In the genomic region with DNA sequence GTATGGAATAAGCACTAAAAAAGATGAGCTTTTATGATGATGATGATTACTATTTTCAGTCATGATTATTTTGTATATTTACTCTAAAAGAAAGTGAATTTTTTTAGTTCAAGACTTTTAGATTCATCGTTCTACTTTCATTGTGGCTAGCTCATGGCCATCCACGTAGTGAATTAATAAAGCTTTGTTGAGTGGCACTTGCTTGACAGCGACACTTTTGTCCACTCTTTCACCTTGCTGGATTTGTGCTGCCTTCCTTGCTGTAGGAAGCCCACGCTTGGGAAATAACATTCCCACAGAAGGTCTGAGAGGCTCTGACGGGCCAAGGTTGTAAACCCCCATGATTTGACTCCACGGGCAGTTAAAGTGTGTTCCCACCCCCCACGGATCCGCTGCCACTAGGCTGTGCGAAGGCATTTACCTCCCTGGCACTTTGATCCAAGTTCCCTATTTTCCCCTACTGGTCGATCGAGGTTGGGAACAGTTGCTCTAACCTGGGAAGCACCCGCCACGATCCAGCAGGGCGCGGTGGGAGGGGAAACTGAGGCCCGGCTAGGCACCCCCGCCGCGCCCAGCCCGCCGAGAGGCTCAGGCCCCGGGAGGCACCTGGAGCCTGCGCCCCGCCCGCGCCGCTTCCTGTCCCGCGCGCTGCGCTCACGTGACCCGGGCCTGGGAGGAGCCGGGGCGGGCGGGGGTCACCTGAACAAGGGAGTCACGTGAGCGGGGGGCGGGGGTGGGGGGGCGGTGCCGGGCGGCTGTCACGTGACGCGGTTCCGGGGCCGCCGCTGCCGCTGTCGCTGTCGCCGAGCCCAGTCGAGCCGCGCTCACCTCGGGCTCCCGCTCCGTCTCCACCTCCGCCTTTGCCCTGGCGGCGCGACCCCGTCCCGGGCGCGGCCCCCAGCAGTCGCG, we compare ENCODE assay signal across 8 cellular contexts. TPM values are rescaled to one million over a fixed set of nuclear protein-coding genes. Genes with fewer than 3 reads are reported as not detected.
DNase-seq lines count a peak whose midpoint lies in the region; ATAC-seq lines count a peak whose summit lies in the region.

A gene with protein sequence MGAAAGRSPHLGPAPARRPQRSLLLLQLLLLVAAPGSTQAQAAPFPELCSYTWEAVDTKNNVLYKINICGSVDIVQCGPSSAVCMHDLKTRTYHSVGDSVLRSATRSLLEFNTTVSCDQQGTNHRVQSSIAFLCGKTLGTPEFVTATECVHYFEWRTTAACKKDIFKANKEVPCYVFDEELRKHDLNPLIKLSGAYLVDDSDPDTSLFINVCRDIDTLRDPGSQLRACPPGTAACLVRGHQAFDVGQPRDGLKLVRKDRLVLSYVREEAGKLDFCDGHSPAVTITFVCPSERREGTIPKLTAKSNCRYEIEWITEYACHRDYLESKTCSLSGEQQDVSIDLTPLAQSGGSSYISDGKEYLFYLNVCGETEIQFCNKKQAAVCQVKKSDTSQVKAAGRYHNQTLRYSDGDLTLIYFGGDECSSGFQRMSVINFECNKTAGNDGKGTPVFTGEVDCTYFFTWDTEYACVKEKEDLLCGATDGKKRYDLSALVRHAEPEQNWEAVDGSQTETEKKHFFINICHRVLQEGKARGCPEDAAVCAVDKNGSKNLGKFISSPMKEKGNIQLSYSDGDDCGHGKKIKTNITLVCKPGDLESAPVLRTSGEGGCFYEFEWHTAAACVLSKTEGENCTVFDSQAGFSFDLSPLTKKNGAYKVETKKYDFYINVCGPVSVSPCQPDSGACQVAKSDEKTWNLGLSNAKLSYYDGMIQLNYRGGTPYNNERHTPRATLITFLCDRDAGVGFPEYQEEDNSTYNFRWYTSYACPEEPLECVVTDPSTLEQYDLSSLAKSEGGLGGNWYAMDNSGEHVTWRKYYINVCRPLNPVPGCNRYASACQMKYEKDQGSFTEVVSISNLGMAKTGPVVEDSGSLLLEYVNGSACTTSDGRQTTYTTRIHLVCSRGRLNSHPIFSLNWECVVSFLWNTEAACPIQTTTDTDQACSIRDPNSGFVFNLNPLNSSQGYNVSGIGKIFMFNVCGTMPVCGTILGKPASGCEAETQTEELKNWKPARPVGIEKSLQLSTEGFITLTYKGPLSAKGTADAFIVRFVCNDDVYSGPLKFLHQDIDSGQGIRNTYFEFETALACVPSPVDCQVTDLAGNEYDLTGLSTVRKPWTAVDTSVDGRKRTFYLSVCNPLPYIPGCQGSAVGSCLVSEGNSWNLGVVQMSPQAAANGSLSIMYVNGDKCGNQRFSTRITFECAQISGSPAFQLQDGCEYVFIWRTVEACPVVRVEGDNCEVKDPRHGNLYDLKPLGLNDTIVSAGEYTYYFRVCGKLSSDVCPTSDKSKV (N-terminal part only) (plus strand): TSS at position 788 of the 909 bp plus-strand sequence. CDS start 165 bp downstream, outside the sequence.

- peaks cover 32% of the 10 kb centered on the region for H3K4me1 ChIP-seq in HUES48 (ENCODE audit: control insufficient read depth, insufficient read depth, low read length)

- H3K27me3 ChIP-seq in HUES48 (ENCODE audit: control insufficient read depth, insufficient read depth, low read length) = peaks cover 15% of the 10 kb centered on the region; the same call in 1 of the 2 replicates

- peak within 1 kb of the TSS; percentile 88 for H3K4me3 ChIP-seq in HUES48 (ENCODE audit: low read depth, low read length)

- peak; percentile 79 for ATAC-seq in GM21390 (IDR thresholded peaks at IDR 0.05; ENCODE audit: unreplicated experiment)

- no peaks in the 10 kb centered on the region for H3K9me3 ChIP-seq in HUES48 (ENCODE audit: control insufficient read depth, insufficient read depth, low read length)

- DNase-seq in DMS 273 (lab: John Stamatoyannopoulos, UW; ENCODE audit: unreplicated experiment) (peak; percentile 98), OCI-M2 (lab: John Stamatoyannopoulos, UW; ENCODE audit: unreplicated experiment) (peak; percentile 48), activated T-cell treated with anti-CD3 and anti-CD28 coated beads for 48 hours (ENCODE audit: low read depth) (peak; percentile 93), epithelial cell of prostate (ENCODE audit: low read depth, low spot score) (peak; percentile 49), mucosa of gallbladder (ENCODE audit: low spot score) (peak; percentile 92)
- DNase-seq in stimulated activated CD8-positive, alpha-beta memory T cell treated with anti-CD3 and anti-CD28 coated beads, Interleukin-4, amount 100 ng/mL, for 24 hours (ENCODE audit: low read depth) = peak; percentile 92

- H3K27ac ChIP-seq in HUES48 (ENCODE audit: low read depth, low read length) = peak within 1 kb of the TSS; percentile 84
- H3K27ac ChIP-seq in epithelial cell of prostate = peak within 1 kb of the TSS; percentile 97

- peak within 1 kb of the TSS; percentile 86 for H3K9ac ChIP-seq in HUES48 (ENCODE audit: low read depth, low read length)

- 0 out of 2 replicates have a peak, but pooled peaks cover 4% of the 10 kb centered on the region for H3K36me3 ChIP-seq in HUES48 (ENCODE audit: control insufficient read depth, insufficient read depth, low read length)

RNA-seq across cellular contexts. Expression of the gene that starts here (rescaled TPM):
- total RNA-seq in mucosa of gallbladder = 98.5 TPM

Comparison
In these comparisons a context has a peak if more than half of its experiments do, and no peak if none do; other contexts are left out.
1. Peak in every context shown above with its lines: DNase-seq, ATAC-seq, H3K4me3 ChIP-seq and H3K27ac ChIP-seq.
2. DNase-seq: peak in every context shown above with its lines; median percentile 98 in DMS 273; 93 in activated T-cell treated with anti-CD3 and anti-CD28 coated beads for 48 hours; 92 in mucosa of gallbladder; 92 in stimulated activated CD8-positive, alpha-beta memory T cell treated with anti-CD3 and anti-CD28 coated beads, Interleukin-4, amount 100 ng/mL, for 24 hours; 49 in epithelial cell of prostate; 48 in OCI-M2.